In genomic region chr2:201999289-201999688, GRCh38 we compare ENCODE assay signal across 16 cellular contexts. TPM values are rescaled to one million over a fixed set of nuclear protein-coding genes. Genes with fewer than 3 reads are reported as not detected.
A peak's percentile ranks its signal among the peaks of the same experiment; 100 is the strongest.
DNase-seq lines count a peak whose midpoint lies in the region; ATAC-seq, FAIRE-seq and TF ChIP-seq lines count a peak whose summit lies in the region.
"Had no signal": no experiment of that assay in that cellular context is flagged by ENCODE, and none has a peak within 500 bp of the region (broad histone marks: within the 10 kb centered on the region; RNA-seq: fewer than 3 reads in every experiment).

No MANE protein-coding gene starts in this region.

- peak overlapping the region; percentile 25 for H4K5ac ChIP-seq in H1 (ENCODE audit: insufficient read length, low read depth, low read length)

- H3K4me2 ChIP-seq in H1 (ENCODE audit: insufficient read depth in 1 of 2, low read depth in 2 of 2, low read length in 2 of 2) (no peak overlapping the region), neuronal stem cell (ENCODE audit: insufficient read depth, low read length, poor library complexity, severe bottlenecking) (no peak overlapping the region)
- H3K4me2 ChIP-seq: BLaER1 treated with 17β-estradiol and CSF1 and Interleukin-3, amounts not matched to agents 10 nM and 100 nM; PC-9 had no signal

- no peak overlapping the region for H3K23ac ChIP-seq in H1 (ENCODE audit: insufficient read length)
- no peak overlapping the region for H3K23ac ChIP-seq in neuronal stem cell (ENCODE audit: low read depth, low read length, poor library complexity)

- intact Hi-C loops in left cardiac atrium (cut with DNase I), result no loop called here
- intact Hi-C loops in activated CD4-positive, alpha-beta T cell treated with anti-CD3 and anti-CD28 coated beads for 36 hours (cut with DNase I, micrococcal nuclease), result no loop called here

- H3K27ac ChIP-seq in H1 (ENCODE audit: low read depth, low read length), result no peak overlapping the region
- H3K27ac ChIP-seq in neuronal stem cell (replicated peaks; ENCODE audit: low read length), result no peak overlapping the region
- H3K27ac ChIP-seq: BLaER1 treated with 17β-estradiol and CSF1 and Interleukin-3, amounts not matched to agents 10 nM and 100 nM; GM23248; PC-9 had no signal

- no peaks in the 10 kb centered on the region; a peak in 1 of 7 replicates for H3K27me3 ChIP-seq in H1 (replicated peaks in 1 of 4; ENCODE audit: control insufficient read depth in 3 of 4, extremely low read depth in 1 of 4, insufficient read depth in 3 of 4, low read length in 3 of 4)
- no peaks in the 10 kb centered on the region for H3K27me3 ChIP-seq in neuronal stem cell (ENCODE audit: control insufficient read depth in 3 of 3, insufficient read depth in 3 of 3, low read depth in 1 of 3, low read length in 3 of 3)
- H3K27me3 ChIP-seq: BLaER1 treated with 17β-estradiol and CSF1 and Interleukin-3, amounts not matched to agents 10 nM and 100 nM had no signal

- H4K20me1 ChIP-seq in H1 (replicated peaks in 1 of 2; ENCODE audit: control insufficient read depth in 1 of 2, insufficient read depth in 2 of 2, low read length in 2 of 2), result no peaks in the 10 kb centered on the region
- H4K20me1 ChIP-seq: BLaER1 treated with 17β-estradiol and CSF1 and Interleukin-3, amounts not matched to agents 10 nM and 100 nM had no signal

- H3K79me1 ChIP-seq in H1 (ENCODE audit: low read depth, low read length), result no peaks in the 10 kb centered on the region
- H3K79me1 ChIP-seq in neuronal stem cell (ENCODE audit: low read depth, low read length), result no peaks in the 10 kb centered on the region

- no peak for TF ChIP-seq POLR2A in H1 (IDR thresholded peaks at IDR 0.05; ENCODE audit: control extremely low read depth in 1 of 2, low read depth in 2 of 2, low read length in 2 of 2)

- POLR2A ChIA-PET in H1 (lab: Charles Lee; ENCODE audit: partially characterized antibody), result interaction anchor here (1.3 to 2.5 kb wide), 2 partner anchors 40 to 50 kb away, joined by 5 to 9 read pairs; no protein-coding TSS in a partner anchor
- POLR2A ChIA-PET in activated CD4-positive, alpha-beta T cell treated with anti-CD3 and anti-CD28 coated beads for 36 hours (lab: Charles Lee), result no interaction called here

- no peak overlapping the region; the same call in none of the 2 replicates for H4K8ac ChIP-seq in H1 (ENCODE audit: extremely low read depth, insufficient read depth, low read length)
- H4K8ac ChIP-seq in neuronal stem cell (ENCODE audit: low read depth, low read length), result no peak overlapping the region

- H2AK5ac ChIP-seq in H1 (ENCODE audit: low read depth, low read length), result peak overlapping the region; percentile 71; the same call in 1 of the 2 replicates
- H2AK5ac ChIP-seq in neuronal stem cell (ENCODE audit: low read depth, low read length), result peak overlapping the region; percentile 16

- H3K27me3 Mint-ChIP-seq in activated CD4-positive, alpha-beta T cell treated with anti-CD3 and anti-CD28 coated beads for 36 hours, result no peaks in the 10 kb centered on the region

- H2BK20ac ChIP-seq in H1 (ENCODE audit: low read length), result peak overlapping the region; percentile 95

- H3K36me3 ChIP-seq in H1 (ENCODE audit: control insufficient read depth in 2 of 4, insufficient read depth in 4 of 4, low read length in 3 of 4) (no peaks in the 10 kb centered on the region), neuronal stem cell (replicated peaks in 1 of 2; ENCODE audit: control insufficient read depth in 2 of 2, insufficient read depth in 2 of 2, low read length in 2 of 2) (no peaks in the 10 kb centered on the region)
- H3K36me3 ChIP-seq: BLaER1 treated with 17β-estradiol and CSF1 and Interleukin-3, amounts not matched to agents 10 nM and 100 nM had no signal

- H3K9me3 ChIP-seq in H1 (ENCODE audit: insufficient read depth in 2 of 2, low read depth in 1 of 2, low read length in 1 of 2) (no peaks in the 10 kb centered on the region), neuronal stem cell (replicated peaks in 1 of 2; ENCODE audit: control insufficient read depth in 2 of 2, insufficient read depth in 1 of 2, low read depth in 1 of 2, low read length in 2 of 2) (no peaks in the 10 kb centered on the region)
- H3K9me3 ChIP-seq: BLaER1 treated with 17β-estradiol and CSF1 and Interleukin-3, amounts not matched to agents 10 nM and 100 nM had no signal

- H3K36me3 Mint-ChIP-seq in activated CD4-positive, alpha-beta T cell treated with anti-CD3 and anti-CD28 coated beads for 36 hours (ENCODE audit: low read depth), result no peaks in the 10 kb centered on the region
- H3K36me3 Mint-ChIP-seq: IgD-negative memory B cell had no signal

- H3K4me1 ChIP-seq in H1 (replicated peaks in 1 of 4; ENCODE audit: control insufficient read depth in 3 of 4, insufficient read depth in 4 of 4, low read length in 3 of 4) (peaks cover 9 to 22% (median 16%) of the 10 kb centered on the region in 4 experiments), neuronal stem cell (ENCODE audit: control insufficient read depth in 2 of 2, insufficient read depth in 1 of 2, low read depth in 1 of 2, low read length in 2 of 2) (peaks cover 16 to 17% of the 10 kb centered on the region in 2 donors)

- H3K4ac ChIP-seq in H1 (replicated peaks; ENCODE audit: insufficient read length, low read depth, low read length), result peak overlapping the region; percentile 80
- H3K4ac ChIP-seq in neuronal stem cell (ENCODE audit: low read length), result no peak overlapping the region

- peak overlapping the region; percentile 49 for H2BK15ac ChIP-seq in H1 (ENCODE audit: low read length)
- H2BK15ac ChIP-seq in neuronal stem cell (ENCODE audit: low read length), result peak overlapping the region; percentile 32

- H3K4me1 Mint-ChIP-seq in activated CD4-positive, alpha-beta T cell treated with anti-CD3 and anti-CD28 coated beads for 36 hours, result no peaks in the 10 kb centered on the region

- H2AFZ ChIP-seq in H1 (ENCODE audit: low read length) (no peak overlapping the region), neuronal stem cell (ENCODE audit: low read length) (no peak overlapping the region)
- H2AFZ ChIP-seq: GM23248, PC-9 had no signal

- TF ChIP-seq CTCF in H1 (IDR thresholded peaks at IDR 0.05; ENCODE audit: control extremely low read depth in 1 of 3, insufficient read depth in 1 of 3, low read depth in 1 of 3, low read length in 3 of 3), result no peak

- peak; percentile 94 to 95 for ATAC-seq in left cardiac atrium
- ATAC-seq in activated CD4-positive, alpha-beta T cell treated with anti-CD3 and anti-CD28 coated beads for 36 hours, result no peak
- no peak for ATAC-seq in GM19023 (IDR thresholded peaks at IDR 0.05; ENCODE audit: unreplicated experiment)

- H3K79me2 ChIP-seq in H1 (ENCODE audit: control insufficient read depth in 1 of 2, insufficient read depth in 2 of 2, low read length in 2 of 2), result no peaks in the 10 kb centered on the region

- H3K14ac ChIP-seq in H1 (ENCODE audit: insufficient read length), result no peak overlapping the region
- H3K14ac ChIP-seq in neuronal stem cell (ENCODE audit: low read length), result no peak overlapping the region

- no peak overlapping the region for H3K56ac ChIP-seq in H1 (replicated peaks; ENCODE audit: insufficient read length, low read depth, low read length)

- no peaks in the 10 kb centered on the region for H3K9me3 Mint-ChIP-seq in activated CD4-positive, alpha-beta T cell treated with anti-CD3 and anti-CD28 coated beads for 36 hours (ENCODE audit: low read depth)
- H3K9me3 Mint-ChIP-seq: IgD-negative memory B cell had no signal

- H2BK5ac ChIP-seq in H1 (ENCODE audit: low read depth, low read length) (peak overlapping the region; percentile 57; the same call in 1 of the 2 replicates), neuronal stem cell (ENCODE audit: low read length) (peak overlapping the region; percentile 16)

- H2BK12ac ChIP-seq in H1 (ENCODE audit: low read depth, low read length), result peak overlapping the region; percentile 91; the same call in 1 of the 2 replicates
- peak overlapping the region; percentile 85 for H2BK12ac ChIP-seq in neuronal stem cell (ENCODE audit: low read length)

- no peak overlapping the region for H3K4me3 Mint-ChIP-seq in activated CD4-positive, alpha-beta T cell treated with anti-CD3 and anti-CD28 coated beads for 36 hours
- H3K4me3 Mint-ChIP-seq: IgD-negative memory B cell had no signal

- DNase-seq in H1 (ENCODE audit: low read depth in 1 of 2, low spot score in 2 of 2) (no peak), left cardiac atrium (peak; percentile 45), neuronal stem cell (ENCODE audit: low spot score) (no peak), SIG-M5 (lab: John Stamatoyannopoulos, UW) (no peak), retina (no peak)
- no peak for DNase-seq in activated CD4-positive, alpha-beta T cell treated with anti-CD3 and anti-CD28 coated beads for 36 hours
- DNase-seq: DMS153, GM23248, NCI-H1417, NCI-H2029, NCI-H2171 treated with DMSO at 0.1 percent for 48 hours, NCI-H774, PC-9 had no signal

- FAIRE-seq in H1 (lab: Jason Lieb, UNC), result no peak

- H3K27ac Mint-ChIP-seq in activated CD4-positive, alpha-beta T cell treated with anti-CD3 and anti-CD28 coated beads for 36 hours, result no peak overlapping the region

- H2BK120ac ChIP-seq in H1 (replicated peaks; ENCODE audit: low read depth, low read length) (peak overlapping the region; percentile 70), neuronal stem cell (ENCODE audit: low read depth, low read length) (no peak overlapping the region)

- CTCF ChIA-PET in H1 (lab: Charles Lee; ENCODE audit: partially characterized antibody), result interaction anchor here (0.6 to 3.3 kb wide), 7 partner anchors 12 to 176 kb away, joined by 3 to 11 read pairs (median 3); no protein-coding TSS in a partner anchor
- CTCF ChIA-PET in activated CD4-positive, alpha-beta T cell treated with anti-CD3 and anti-CD28 coated beads for 36 hours (lab: Charles Lee), result no interaction called here

- H3K18ac ChIP-seq in H1 (ENCODE audit: extremely low read depth, low read length) (no peak overlapping the region; the same call in 1 of the 2 replicates), neuronal stem cell (ENCODE audit: low read length) (peak overlapping the region; percentile 20)

- WGBS in H1 (ENCODE audit: extremely low coverage in 1 of 2, insufficient coverage in 1 of 2, insufficient read length in 1 of 2, insufficient replicate concordance in 2 of 2, low coverage in 1 of 2, low lambda C conversion rate in 2 of 2, missing lambda C conversion rate in 1 of 2), 2 experiments, result 88% methylated on average over 7 of the region's 7 CpGs; no CpG with 5 or more reads in 1 of the 2 experiments
- no CpG with 5 or more reads among the region's 7 CpGs for WGBS in neuronal stem cell (ENCODE audit: extremely low coverage in 2 of 2, insufficient read length in 2 of 2, insufficient replicate concordance in 1 of 2), 2 donors

- H3K23me2 ChIP-seq in H1 (ENCODE audit: low read depth, low read length), result peaks cover 4% of the 10 kb centered on the region; the same call in 1 of the 2 replicates

- H3K4me3 ChIP-seq in H1 (ENCODE audit: extremely low read depth in 1 of 4, insufficient read depth in 2 of 4, low read depth in 3 of 4, low read length in 4 of 4), result no peak overlapping the region
- no peak overlapping the region for H3K4me3 ChIP-seq in neuronal stem cell (ENCODE audit: low read length in 2 of 2)
- H3K4me3 ChIP-seq: BLaER1 treated with 17β-estradiol and CSF1 and Interleukin-3, amounts not matched to agents 10 nM and 100 nM; GM23248; PC-9 had no signal

- H3K9ac ChIP-seq in H1 (replicated peaks in 1 of 4; ENCODE audit: extremely low read depth in 1 of 4, low read depth in 3 of 4, low read length in 3 of 4) (no peak overlapping the region), neuronal stem cell (ENCODE audit: low read depth, low read length, poor library complexity) (no peak overlapping the region)
- H3K9ac ChIP-seq: BLaER1 treated with 17β-estradiol and CSF1 and Interleukin-3, amounts not matched to agents 10 nM and 100 nM; GM23248 had no signal

- H4K91ac ChIP-seq in H1 (replicated peaks; ENCODE audit: insufficient read length, low read length) (peak overlapping the region; percentile 62), neuronal stem cell (ENCODE audit: low read depth, low read length, poor library complexity) (no peak overlapping the region)

- no peak for TF ChIP-seq RAD21 in H1 (IDR thresholded peaks at IDR 0.05 in 1 of 2, conservative IDR thresholded peaks at IDR 0.05 in 1 of 2; ENCODE audit: low read depth in 2 of 2, low read length in 2 of 2)

- TF ChIP-seq EP300 in H1 (IDR thresholded peaks at IDR 0.05; ENCODE audit: borderline replicate concordance in 1 of 2, low read depth in 2 of 2, low read length in 2 of 2), result no peak

RNA-seq across cellular contexts. Expression of gene FZD7, which starts 34.4 kb away (rescaled TPM):
- total RNA-seq in H1 (2021; fragmentation: NEBNext Ultra II Directional; extraction: Animal tissue kit (Norgen Biotek cat#: 25700)), result 246 TPM in 2 replicates
- 176 and 280 TPM in 2 replicates for polyA plus RNA-seq in H1 (2011; rRNA removed)
- polyA plus RNA-seq in H1 (2011; cell fraction: cytosol; rRNA removed), result 156 TPM
- 238 TPM for polyA plus RNA-seq in H1 (2011; cell fraction: nucleus; rRNA removed)
- polyA plus RNA-seq in H1 (2012, experiment 1 of 2), result 145 to 162 TPM (median 157 TPM) in 4 replicates
- 136 TPM for polyA plus RNA-seq in H1 (2012, experiment 2 of 2)
- 295 TPM for polyA plus RNA-seq in H1 (2013, experiment 1 of 2)
- 302 TPM for polyA plus RNA-seq in H1 (2013, experiment 2 of 2)
- 158 and 159 TPM in 2 replicates for polyA minus RNA-seq in H1 (2011; rRNA and poly(A)+ RNA removed)
- 315 TPM for polyA minus RNA-seq in H1 (2011; cell fraction: cytosol; rRNA and poly(A)+ RNA removed)
- polyA minus RNA-seq in H1 (2011; cell fraction: nucleus; rRNA and poly(A)+ RNA removed), result 207 TPM
- total RNA-seq in left cardiac atrium, result 10 to 100 TPM; 12.2 to 18.9 TPM
- polyA plus RNA-seq in neuronal stem cell (2013, experiment 1 of 2), result 97.9 TPM
- 102 TPM for polyA plus RNA-seq in neuronal stem cell (2013, experiment 2 of 2)
- total RNA-seq in activated CD4-positive, alpha-beta T cell treated with anti-CD3 and anti-CD28 coated beads for 36 hours, result under 1 TPM; 0.58 to 0.94 TPM

Comparison
In these comparisons a context has a peak if more than half of its experiments do, and no peak if none do; other contexts are left out.
1. ATAC-seq: peak in left cardiac atrium (2 of 2); none in activated CD4-positive, alpha-beta T cell treated with anti-CD3 and anti-CD28 coated beads for 36 hours (single experiment) and GM19023 (single experiment).
2. RNA of gene FZD7, which starts 34.4 kb away (total RNA-seq): 246 TPM in H1; 12.2 to 18.9 TPM in left cardiac atrium and 0.58 to 0.94 TPM in activated CD4-positive, alpha-beta T cell treated with anti-CD3 and anti-CD28 coated beads for 36 hours; every median in the first group is over 10 times any median in the second.